In genomic region chr3:130849111-130849552, GRCh38 we compare ENCODE assay signal across 9 cellular contexts. TPM values are rescaled to one million over a fixed set of nuclear protein-coding genes. Genes with fewer than 3 reads are reported as not detected.
DNase-seq lines count a peak whose midpoint lies in the region; ATAC-seq and TF ChIP-seq lines count a peak whose summit lies in the region.
"Had no signal": no experiment of that assay in that cellular context is flagged by ENCODE, and none has a peak within 500 bp of the region (broad histone marks: within the 10 kb centered on the region; RNA-seq: fewer than 3 reads in every experiment).

No MANE protein-coding gene starts in this region.

- no peak overlapping the region for H3K27ac Mint-ChIP-seq in activated CD4-positive, alpha-beta T cell treated with anti-CD3 and anti-CD28 coated beads for 36 hours

- H3K4ac ChIP-seq in mesendoderm (ENCODE audit: low read depth, low read length) = no peak overlapping the region

- no peak overlapping the region for H3K4me2 ChIP-seq in mesendoderm (ENCODE audit: low read length)

- no peaks in the 10 kb centered on the region for H3K79me2 ChIP-seq in mesendoderm (ENCODE audit: control insufficient read depth, insufficient read depth, low read length)

- TF ChIP-seq CTCF in VCaP (conservative IDR thresholded peaks at IDR 0.05) = no peak

- H3K27ac ChIP-seq in VCaP = peak overlapping the region; percentile 100
- no peak overlapping the region for H3K27ac ChIP-seq in mesendoderm (ENCODE audit: low read depth, low read length)

- H3K4me3 Mint-ChIP-seq in activated CD4-positive, alpha-beta T cell treated with anti-CD3 and anti-CD28 coated beads for 36 hours = no peak overlapping the region

- no peaks in the 10 kb centered on the region for H3K79me1 ChIP-seq in mesendoderm (ENCODE audit: low read length)

- peak overlapping the region; percentile 15 for H3K56ac ChIP-seq in mesendoderm (ENCODE audit: low read length)

- peaks cover 21% of the 10 kb centered on the region for H3K4me1 Mint-ChIP-seq in activated CD4-positive, alpha-beta T cell treated with anti-CD3 and anti-CD28 coated beads for 36 hours

- H2BK120ac ChIP-seq in mesendoderm (ENCODE audit: low read depth, low read length) = no peak overlapping the region

- intact Hi-C loops in activated CD4-positive, alpha-beta T cell treated with anti-CD3 and anti-CD28 coated beads for 36 hours (cut with DNase I, micrococcal nuclease) = no loop called here

- H2BK5ac ChIP-seq in mesendoderm (ENCODE audit: low read length) = no peak overlapping the region

- H3K18ac ChIP-seq in mesendoderm (ENCODE audit: low read length) = no peak overlapping the region

- no peaks in the 10 kb centered on the region for H3K36me3 ChIP-seq in mesendoderm (ENCODE audit: control insufficient read depth, insufficient read depth, low read length)

- ATAC-seq in HG03175 (IDR thresholded peaks at IDR 0.05; ENCODE audit: unreplicated experiment) (no peak), GM18907 (IDR thresholded peaks at IDR 0.05; ENCODE audit: unreplicated experiment) (no peak)
- no peak for ATAC-seq in activated CD4-positive, alpha-beta T cell treated with anti-CD3 and anti-CD28 coated beads for 36 hours

- peak; percentile 72 for DNase-seq in DMS53 treated with DMSO at 0.1 percent for 48 hours (lab: John Stamatoyannopoulos, UW; ENCODE audit: unreplicated experiment)
- peak; percentile 94 for DNase-seq in NCI-H1105 (lab: John Stamatoyannopoulos, UW)
- DNase-seq in mesendoderm = no peak
- no peak for DNase-seq in retina
- no peak for DNase-seq in activated CD4-positive, alpha-beta T cell treated with anti-CD3 and anti-CD28 coated beads for 36 hours
- DNase-seq: SW 1271 had no signal

- H3K4me3 ChIP-seq in mesendoderm (ENCODE audit: low read length) = no peak overlapping the region

- no peak overlapping the region for H3K9ac ChIP-seq in mesendoderm (ENCODE audit: low read length)

- H3K4me1 ChIP-seq in mesendoderm (ENCODE audit: control insufficient read depth, low read depth, low read length) = peaks cover 6% of the 10 kb centered on the region

- no peak overlapping the region for H2BK15ac ChIP-seq in mesendoderm (replicated peaks; ENCODE audit: low read depth)

- H3K9me3 Mint-ChIP-seq in activated CD4-positive, alpha-beta T cell treated with anti-CD3 and anti-CD28 coated beads for 36 hours (ENCODE audit: low read depth) = no peaks in the 10 kb centered on the region

- CTCF ChIA-PET in activated CD4-positive, alpha-beta T cell treated with anti-CD3 and anti-CD28 coated beads for 36 hours (lab: Charles Lee) = interaction anchor here (2.0 kb wide), 1 partner anchor 89 kb away, joined by 9 read pairs; no protein-coding TSS in a partner anchor

- peak overlapping the region; percentile 45 for H3K23ac ChIP-seq in mesendoderm (ENCODE audit: low read length)

- no peak overlapping the region for H4K8ac ChIP-seq in mesendoderm (ENCODE audit: low read depth, low read length)

- peaks cover 11% of the 10 kb centered on the region for H3K27me3 Mint-ChIP-seq in activated CD4-positive, alpha-beta T cell treated with anti-CD3 and anti-CD28 coated beads for 36 hours

- no peak overlapping the region for H4K5ac ChIP-seq in mesendoderm (ENCODE audit: low read length)

- H3K36me3 Mint-ChIP-seq in activated CD4-positive, alpha-beta T cell treated with anti-CD3 and anti-CD28 coated beads for 36 hours (ENCODE audit: low read depth) = no peaks in the 10 kb centered on the region

- no peak overlapping the region for H2AK5ac ChIP-seq in mesendoderm (ENCODE audit: low read length)

- WGBS in mesendoderm (ENCODE audit: extremely low coverage, insufficient coverage, low lambda C conversion rate) = no CpG with 5 or more reads among the region's 1 CpG

- POLR2A ChIA-PET in activated CD4-positive, alpha-beta T cell treated with anti-CD3 and anti-CD28 coated beads for 36 hours (lab: Charles Lee) = no interaction called here

- no peaks in the 10 kb centered on the region for H3K27me3 ChIP-seq in mesendoderm (ENCODE audit: insufficient read depth, low read length, poor library complexity)

RNA-seq across cellular contexts. Expression of gene ATP2C1, which starts 44.8 kb away (rescaled TPM):
- 38.4 TPM for polyA plus RNA-seq in mesendoderm (2013, experiment 1 of 2)
- 38.1 TPM for polyA plus RNA-seq in mesendoderm (2013, experiment 2 of 2)
- total RNA-seq in activated CD4-positive, alpha-beta T cell treated with anti-CD3 and anti-CD28 coated beads for 36 hours = 10 to 100 TPM; 47.4 to 48.5 TPM

Comparison
In these comparisons a context has a peak if more than half of its experiments do, and no peak if none do; other contexts are left out.
1. DNase-seq: peak in DMS53 treated with DMSO at 0.1 percent for 48 hours (single experiment) and NCI-H1105 (single experiment); none in mesendoderm (single experiment), retina (single experiment) and activated CD4-positive, alpha-beta T cell treated with anti-CD3 and anti-CD28 coated beads for 36 hours (single experiment).